ENCODE assay signal across 8 cellular contexts in the genomic region with DNA sequence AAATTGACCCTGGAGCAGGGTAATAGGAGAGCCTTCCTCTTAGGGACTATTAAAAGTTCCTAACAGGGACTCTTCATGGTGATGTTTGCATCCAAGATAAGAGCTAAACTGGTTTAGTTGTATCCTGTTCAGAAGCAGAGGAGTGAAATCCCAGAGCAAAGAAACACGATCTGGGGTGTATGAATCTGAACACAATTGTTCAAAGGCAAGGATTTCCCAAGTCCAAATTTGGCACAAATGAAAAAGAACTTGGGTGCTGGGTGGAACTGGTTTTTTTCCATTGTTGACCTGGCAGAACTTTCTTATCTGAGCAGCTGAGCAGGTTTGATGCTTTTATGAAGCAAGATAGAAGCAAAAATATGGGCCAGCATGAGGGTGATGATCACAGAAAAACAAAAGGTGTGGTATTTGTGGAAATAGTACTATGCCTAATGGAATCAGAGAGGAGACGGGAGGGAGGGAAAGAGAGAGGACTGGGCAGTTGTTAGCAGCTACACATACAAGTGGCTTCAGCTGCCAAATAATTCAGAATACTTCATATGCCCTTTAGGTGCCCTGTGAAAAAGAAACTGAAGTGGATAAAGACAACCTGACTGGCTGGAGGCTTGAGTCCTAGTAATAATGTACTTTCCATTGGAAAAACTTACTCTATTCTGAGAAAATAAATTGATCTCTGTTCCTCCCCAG. TPM values are rescaled to one million over a fixed set of nuclear protein-coding genes. Genes with fewer than 3 reads are reported as not detected.
A peak's percentile ranks its signal among the peaks of the same experiment; 100 is the strongest.
DNase-seq lines count a peak whose midpoint lies in the region; ATAC-seq and TF ChIP-seq lines count a peak whose summit lies in the region.

No MANE protein-coding gene starts in this region.

- peak overlapping the region in 8 of 11 experiments; percentile 16 to 62 (median 42); a peak in 13 of 22 replicates for H3K27ac ChIP-seq in BLaER1 treated with 17β-estradiol and CSF1 and Interleukin-3, amounts not matched to agents 10 nM and 100 nM
- peak overlapping the region; percentile 95 for H3K27ac ChIP-seq in HCT116 (ENCODE audit: low read depth, low read length)
- peak overlapping the region; percentile 90 for H3K27ac ChIP-seq in left ventricle myocardium inferior (replicated peaks)
- H3K27ac ChIP-seq in WERI-Rb-1: no peak overlapping the region

- H3K36me3 Mint-ChIP-seq in activated CD4-positive, alpha-beta memory T cell treated with anti-CD3 and anti-CD28 coated beads, Interleukin-2, amount 10 ng/mL, durations not matched to agents 7 days and 5 days (ENCODE audit: low read depth): peaks cover 46% of the 10 kb centered on the region

- H3K27me3 ChIP-seq in BLaER1 treated with 17β-estradiol and CSF1 and Interleukin-3, amounts not matched to agents 10 nM and 100 nM: no peaks in the 10 kb centered on the region
- H3K27me3 ChIP-seq in HCT116 (ENCODE audit: insufficient read depth, low read length) (no peaks in the 10 kb centered on the region), left ventricle myocardium inferior (ENCODE audit: low read depth) (no peaks in the 10 kb centered on the region), WERI-Rb-1 (ENCODE audit: insufficient read depth, low read depth, severe bottlenecking) (no peaks in the 10 kb centered on the region)

- no peak overlapping the region for H2AFZ ChIP-seq in HCT116 (ENCODE audit: low read depth, low read length, poor library complexity, severe bottlenecking)

- H3K4me1 ChIP-seq in BLaER1 treated with 17β-estradiol and CSF1 and Interleukin-3, amounts not matched to agents 10 nM and 100 nM: peaks cover 56 to 70% (median 62%) of the 10 kb centered on the region in 10 experiments
- H3K4me1 ChIP-seq in HCT116 (ENCODE audit: control insufficient read depth in 1 of 2, insufficient read depth in 2 of 2, low read length in 2 of 2): peaks cover 53 to 58% of the 10 kb centered on the region in 2 experiments
- H3K4me1 ChIP-seq in left ventricle myocardium inferior: peaks cover 64% of the 10 kb centered on the region

- no peak for TF ChIP-seq POLR2A in HCT116 (IDR thresholded peaks at IDR 0.05; ENCODE audit: borderline replicate concordance, extremely low read depth, insufficient read depth, insufficient read length)

- peak overlapping the region in 5 of 11 experiments; percentile 0 to 39 (median 20); a peak in 5 of 22 replicates for H3K9ac ChIP-seq in BLaER1 treated with 17β-estradiol and CSF1 and Interleukin-3, amounts not matched to agents 10 nM and 100 nM
- peak overlapping the region; percentile 61 for H3K9ac ChIP-seq in HCT116 (ENCODE audit: low read length)

- H3K4me1 Mint-ChIP-seq in activated CD4-positive, alpha-beta memory T cell treated with anti-CD3 and anti-CD28 coated beads, Interleukin-2, amount 10 ng/mL, durations not matched to agents 7 days and 5 days: peaks cover 96% of the 10 kb centered on the region

- H3K9me3 Mint-ChIP-seq in activated CD4-positive, alpha-beta memory T cell treated with anti-CD3 and anti-CD28 coated beads, Interleukin-2, amount 10 ng/mL, durations not matched to agents 7 days and 5 days: no peaks in the 10 kb centered on the region

- TF ChIP-seq RAD21 in HCT116 (IDR thresholded peaks at IDR 0.05; ENCODE audit: low read depth): no peak

- ATAC-seq in HCT116 (peak; percentile 44), GM19397 (IDR thresholded peaks at IDR 0.05; ENCODE audit: unreplicated experiment) (no peak)
- ATAC-seq in stimulated activated naive CD8-positive, alpha-beta T cell treated with anti-CD3 and anti-CD28 coated beads, Interleukin-15, Interleukin-2, amounts not matched to agents 100 U/mL and 50 U/mL, for 24 hours: peak; percentile 60

- no peak for TF ChIP-seq CTCF in HCT116 (IDR thresholded peaks at IDR 0.05 in 2 of 3, conservative IDR thresholded peaks at IDR 0.05 in 1 of 3; ENCODE audit: borderline replicate concordance in 1 of 3, insufficient read depth in 1 of 3, low read depth in 2 of 3, low read length in 2 of 3)
- no peak for TF ChIP-seq CTCF in left ventricle myocardium inferior (IDR thresholded peaks at IDR 0.05; ENCODE audit: borderline replicate concordance)
- no peak for TF ChIP-seq CTCF in WERI-Rb-1 (IDR thresholded peaks at IDR 0.05; ENCODE audit: low read depth, low read length)

- CTCF ChIA-PET in HCT116 (lab: Charles Lee): interaction anchor here (0.9 to 1.3 kb wide), 4 partner anchors 12 to 75 kb away, joined by 3 to 10 read pairs (median 4); no protein-coding TSS in a partner anchor
- CTCF ChIA-PET in activated CD4-positive, alpha-beta memory T cell treated with anti-CD3 and anti-CD28 coated beads, Interleukin-2, amount 10 ng/mL, durations not matched to agents 7 days and 5 days (lab: Charles Lee): interaction anchor here (0.6 to 11.6 kb wide), 6 partner anchors 15 to 393 kb away, joined by 3 to 144 read pairs (median 4); a partner anchor contains a TSS

- H3K79me2 ChIP-seq in HCT116 (ENCODE audit: insufficient read depth, low read length): peaks cover 20% of the 10 kb centered on the region; the same call in 1 of the 2 replicates

- peak overlapping the region; percentile 97 for H3K4me3 Mint-ChIP-seq in activated CD4-positive, alpha-beta memory T cell treated with anti-CD3 and anti-CD28 coated beads, Interleukin-2, amount 10 ng/mL, durations not matched to agents 7 days and 5 days

- H3K27ac Mint-ChIP-seq in activated CD4-positive, alpha-beta memory T cell treated with anti-CD3 and anti-CD28 coated beads, Interleukin-2, amount 10 ng/mL, durations not matched to agents 7 days and 5 days: peak overlapping the region; percentile 96

- RAD21 ChIA-PET in HCT116 (lab: Charles Lee; ENCODE audit: low non-redundant PET in 1 of 2, low total read pairs in 2 of 2, uncharacterized antibody in 2 of 2, unreplicated experiment in 2 of 2): no interaction called here

- H3K9me3 ChIP-seq in BLaER1 treated with 17β-estradiol and CSF1 and Interleukin-3, amounts not matched to agents 10 nM and 100 nM (replicated peaks in 1 of 11): no peaks in the 10 kb centered on the region
- no peaks in the 10 kb centered on the region for H3K9me3 ChIP-seq in HCT116 (ENCODE audit: control insufficient read depth in 1 of 2, insufficient read depth in 1 of 2, low read depth in 1 of 2, low read length in 2 of 2)
- H3K9me3 ChIP-seq in left ventricle myocardium inferior (replicated peaks): no peaks in the 10 kb centered on the region
- H3K9me3 ChIP-seq in WERI-Rb-1 (ENCODE audit: severe bottlenecking): no peaks in the 10 kb centered on the region

- BruUV-seq in HCT116 (replicated peaks; lab: Mats Ljungman, UMichigan): TSS peak; percentile 91

- POLR2A ChIA-PET in HCT116 (lab: Charles Lee): interaction anchor here (0.6 to 1.7 kb wide), 3 partner anchors 41 to 117 kb away, joined by 3 to 10 read pairs (median 4); a partner anchor contains a TSS
- POLR2A ChIA-PET in activated CD4-positive, alpha-beta memory T cell treated with anti-CD3 and anti-CD28 coated beads, Interleukin-2, amount 10 ng/mL, durations not matched to agents 7 days and 5 days (lab: Charles Lee): interaction anchor here (1.2 to 2.9 kb wide), 14 partner anchors 9 to 160 kb away, joined by 3 to 17 read pairs (median 4); a partner anchor contains a TSS

- intact Hi-C loops in HCT116 (cut with micrococcal nuclease): loop anchor here (2.0 kb wide), 1 partner anchor 42 kb away; no protein-coding TSS in a partner anchor
- intact Hi-C loops in left ventricle myocardium inferior (cut with micrococcal nuclease): loop anchor here (10.0 kb wide), 1 partner anchor 70 kb away; a partner anchor contains a TSS

- DNase-seq in HCT116 (ENCODE audit: low read depth, low spot score) (no peak), left ventricle myocardium inferior (no peak), DMS79 treated with DMSO at 0.1 percent for 48 hours (lab: John Stamatoyannopoulos, UW) (no peak), WERI-Rb-1 (no peak)
- DNase-seq in activated CD4-positive, alpha-beta memory T cell treated with anti-CD3 and anti-CD28 coated beads, Interleukin-2, amount 10 ng/mL, durations not matched to agents 7 days and 5 days: no peak
- DNase-seq in stimulated activated naive CD8-positive, alpha-beta T cell treated with anti-CD3 and anti-CD28 coated beads, Interleukin-15, Interleukin-2, amounts not matched to agents 100 U/mL and 50 U/mL, for 24 hours: no peak

- H3K27me3 Mint-ChIP-seq in activated CD4-positive, alpha-beta memory T cell treated with anti-CD3 and anti-CD28 coated beads, Interleukin-2, amount 10 ng/mL, durations not matched to agents 7 days and 5 days: no peaks in the 10 kb centered on the region

- H4K20me1 ChIP-seq in BLaER1 treated with 17β-estradiol and CSF1 and Interleukin-3, amounts not matched to agents 10 nM and 100 nM: no peaks in the 10 kb centered on the region
- H4K20me1 ChIP-seq in HCT116 (ENCODE audit: insufficient read depth): no peaks in the 10 kb centered on the region

- peaks cover 0 to 12% (median 4%) of the 10 kb centered on the region in 11 experiments; a peak in 7 of 22 replicates for H3K36me3 ChIP-seq in BLaER1 treated with 17β-estradiol and CSF1 and Interleukin-3, amounts not matched to agents 10 nM and 100 nM
- no peaks in the 10 kb centered on the region for H3K36me3 ChIP-seq in HCT116 (ENCODE audit: control insufficient read depth in 1 of 2, insufficient read depth in 2 of 2, low read length in 2 of 2)
- H3K36me3 ChIP-seq in left ventricle myocardium inferior: peaks cover 4% of the 10 kb centered on the region
- H3K36me3 ChIP-seq in WERI-Rb-1: peaks cover 14% of the 10 kb centered on the region

- H3K4me3 ChIP-seq in BLaER1 treated with 17β-estradiol and CSF1 and Interleukin-3, amounts not matched to agents 10 nM and 100 nM: no peak overlapping the region
- H3K4me3 ChIP-seq in HCT116 (replicated peaks in 1 of 2; ENCODE audit: low read depth in 1 of 2, low read length in 2 of 2) (peak overlapping the region; percentile 22 to 38), left ventricle myocardium inferior (no peak overlapping the region), WERI-Rb-1 (ENCODE audit: low read depth, low read length) (no peak overlapping the region)

- H3K4me2 ChIP-seq in BLaER1 treated with 17β-estradiol and CSF1 and Interleukin-3, amounts not matched to agents 10 nM and 100 nM: peak overlapping the region; percentile 44 to 85 (median 77)
- H3K4me2 ChIP-seq in HCT116 (ENCODE audit: low read length): peak overlapping the region; percentile 79

- no peaks in the 10 kb centered on the region for H3K9me2 ChIP-seq in HCT116 (ENCODE audit: insufficient read depth)

RNA-seq across cellular contexts. Expression of a gene that starts 6.1 kb away (rescaled TPM):
- total RNA-seq in HCT116 (2021; ENCODE audit: unreplicated experiment): 14.0 TPM
- polyA plus RNA-seq in HCT116 (2012): 7.8 and 9.2 TPM in 2 replicates
- total RNA-seq in activated CD4-positive, alpha-beta memory T cell treated with anti-CD3 and anti-CD28 coated beads, Interleukin-2, amount 10 ng/mL, durations not matched to agents 7 days and 5 days: 10 to 100 TPM; 53.9 to 59.8 TPM
- total RNA-seq in left ventricle myocardium inferior: 26.6 TPM

RNA-seq across cellular contexts. Expression of a gene that starts 28.6 kb away (rescaled TPM):
- total RNA-seq in HCT116 (2021; ENCODE audit: unreplicated experiment) (4.4 TPM), left ventricle myocardium inferior (1.1 TPM)
- polyA plus RNA-seq in HCT116 (2012): 2.9 and 3.0 TPM in 2 replicates
- 10 to 100 TPM; 29.1 to 30.0 TPM for total RNA-seq in activated CD4-positive, alpha-beta memory T cell treated with anti-CD3 and anti-CD28 coated beads, Interleukin-2, amount 10 ng/mL, durations not matched to agents 7 days and 5 days

RNA-seq across cellular contexts. Expression of a gene that starts 40.8 kb away (rescaled TPM):
- 47.9 TPM for total RNA-seq in HCT116 (2021; ENCODE audit: unreplicated experiment)
- polyA plus RNA-seq in HCT116 (2012): 33.3 and 36.1 TPM in 2 replicates
- 100 to 1,000 TPM; 199 to 204 TPM for total RNA-seq in activated CD4-positive, alpha-beta memory T cell treated with anti-CD3 and anti-CD28 coated beads, Interleukin-2, amount 10 ng/mL, durations not matched to agents 7 days and 5 days
- total RNA-seq in left ventricle myocardium inferior: 26.6 TPM

RNA-seq across cellular contexts. Expression of a gene that starts 41.0 kb away (rescaled TPM):
- total RNA-seq in HCT116 (2021; ENCODE audit: unreplicated experiment) (2.1 TPM), left ventricle myocardium inferior (0.25 TPM)
- polyA plus RNA-seq in HCT116 (2012): 1.8 and 2.1 TPM in 2 replicates
- total RNA-seq in activated CD4-positive, alpha-beta memory T cell treated with anti-CD3 and anti-CD28 coated beads, Interleukin-2, amount 10 ng/mL, durations not matched to agents 7 days and 5 days: 1 to 10 TPM; 1.8 to 2.7 TPM

RNA-seq across cellular contexts. Expression of a gene that starts 57.1 kb away (rescaled TPM):
- total RNA-seq in HCT116 (2021; ENCODE audit: unreplicated experiment): 12.4 TPM
- polyA plus RNA-seq in HCT116 (2012): 12.0 and 16.8 TPM in 2 replicates
- total RNA-seq in activated CD4-positive, alpha-beta memory T cell treated with anti-CD3 and anti-CD28 coated beads, Interleukin-2, amount 10 ng/mL, durations not matched to agents 7 days and 5 days: 10 to 100 TPM; 16.0 to 18.7 TPM
- total RNA-seq in left ventricle myocardium inferior: 40.8 TPM

Comparison
In these comparisons a context has a peak if more than half of its experiments do, and no peak if none do; other contexts are left out.
1. H3K4me3 ChIP-seq: peak in HCT116 (2 of 2); none in BLaER1 treated with 17β-estradiol and CSF1 and Interleukin-3, amounts not matched to agents 10 nM and 100 nM (0 of 10), left ventricle myocardium inferior (single experiment) and WERI-Rb-1 (single experiment).